Comparison of ENCODE assay signal across 9 cellular contexts in the genomic region with DNA sequence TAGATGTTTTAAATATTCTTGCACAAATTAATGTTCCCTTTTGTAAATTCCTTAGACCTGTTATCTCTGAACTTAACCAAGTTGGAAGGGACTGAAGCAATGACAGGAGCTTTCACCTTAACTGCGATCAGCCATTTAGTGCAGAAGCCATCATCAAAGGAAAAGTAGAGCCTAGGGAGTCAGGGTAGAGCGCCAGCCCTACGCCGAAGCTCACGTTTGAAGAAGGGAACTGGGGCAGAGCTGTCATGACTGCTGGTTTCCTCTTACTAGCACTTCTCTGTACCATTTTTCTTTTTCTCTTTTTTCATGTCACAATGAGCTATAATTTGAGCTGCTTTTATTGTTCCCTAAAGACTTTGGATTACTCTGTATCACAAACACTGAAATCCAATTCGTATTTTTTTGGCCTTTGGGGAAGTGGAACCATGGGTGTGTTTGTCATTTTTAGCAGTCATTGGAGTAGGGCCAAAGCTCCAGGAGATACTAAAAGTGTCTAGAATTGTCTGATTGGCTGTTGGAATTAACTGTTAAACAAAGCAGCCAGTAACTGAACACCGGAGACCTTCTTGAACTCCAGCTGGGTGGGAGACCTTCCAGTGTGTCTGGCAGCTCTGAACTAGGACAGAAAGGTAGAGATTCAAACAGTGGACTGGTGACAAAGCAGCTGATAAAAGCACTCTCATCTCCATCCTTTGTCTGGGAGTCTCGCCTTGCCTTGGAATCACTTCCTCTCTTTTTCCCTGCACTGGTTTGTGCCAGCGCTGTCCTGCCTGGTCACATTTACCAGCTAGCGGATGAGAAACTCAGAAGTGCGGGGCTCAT. TPM values are rescaled to one million over a fixed set of nuclear protein-coding genes. Genes with fewer than 3 reads are reported as not detected.
A peak's percentile ranks its signal among the peaks of the same experiment; 100 is the strongest.
DNase-seq lines count a peak whose midpoint lies in the region; ATAC-seq lines count a peak whose summit lies in the region.
"Had no signal": no experiment of that assay in that cellular context is flagged by ENCODE, and none has a peak within 500 bp of the region (broad histone marks: within the 10 kb centered on the region; RNA-seq: fewer than 3 reads in every experiment).

No MANE protein-coding gene starts in this region.

- peaks cover 55% of the 10 kb centered on the region for H3K4me1 Mint-ChIP-seq in activated CD4-positive, alpha-beta memory T cell treated with anti-CD3 and anti-CD28 coated beads for 36 hours (ENCODE audit: low read depth)
- peaks cover 41% of the 10 kb centered on the region for H3K4me1 Mint-ChIP-seq in activated CD4-positive, alpha-beta memory T cell treated with anti-CD3 and anti-CD28 coated beads, Interleukin-2, amount 10 ng/mL, durations not matched to agents 7 days and 5 days

- H3K27ac ChIP-seq in stomach smooth muscle (ENCODE audit: low read length): no peak overlapping the region
- H3K27ac ChIP-seq: vagina had no signal

- H3K4me3 Mint-ChIP-seq in activated CD4-positive, alpha-beta memory T cell treated with anti-CD3 and anti-CD28 coated beads for 36 hours: no peak overlapping the region
- no peak overlapping the region for H3K4me3 Mint-ChIP-seq in activated CD4-positive, alpha-beta memory T cell treated with anti-CD3 and anti-CD28 coated beads, Interleukin-2, amount 10 ng/mL, durations not matched to agents 7 days and 5 days

- peaks cover under 1% of the 10 kb centered on the region for H3K9me3 Mint-ChIP-seq in activated CD4-positive, alpha-beta memory T cell treated with anti-CD3 and anti-CD28 coated beads for 36 hours
- peaks cover 6% of the 10 kb centered on the region for H3K9me3 Mint-ChIP-seq in activated CD4-positive, alpha-beta memory T cell treated with anti-CD3 and anti-CD28 coated beads, Interleukin-2, amount 10 ng/mL, durations not matched to agents 7 days and 5 days

- CTCF ChIA-PET in activated CD4-positive, alpha-beta memory T cell treated with anti-CD3 and anti-CD28 coated beads for 36 hours (lab: Charles Lee): interaction anchor here (0.7 to 2.0 kb wide), 6 partner anchors 9 to 383 kb away, joined by 3 to 7 read pairs (median 4); partner anchors contain the start of genes MPHOSPH9, MTRFR and OGFOD2
- CTCF ChIA-PET in activated CD4-positive, alpha-beta memory T cell treated with anti-CD3 and anti-CD28 coated beads, Interleukin-2, amount 10 ng/mL, durations not matched to agents 7 days and 5 days (lab: Charles Lee): interaction anchor here (1.0 to 1.9 kb wide), 4 partner anchors 10 to 167 kb away, joined by 3 to 6 read pairs (median 5); partner anchors contain the start of genes MPHOSPH9 and MTRFR

- H3K4me3 ChIP-seq in stomach smooth muscle (ENCODE audit: low read length in 2 of 2): no peak overlapping the region
- H3K4me3 ChIP-seq: vagina had no signal

- DNase-seq in activated CD4-positive, alpha-beta memory T cell treated with anti-CD3 and anti-CD28 coated beads for 36 hours: no peak
- DNase-seq in activated CD4-positive, alpha-beta memory T cell treated with anti-CD3 and anti-CD28 coated beads, Interleukin-2, amount 10 ng/mL, durations not matched to agents 7 days and 5 days: no peak
- DNase-seq in RPMI8226 (peak; percentile 39), left ventricle myocardium superior (no peak), midbrain (lab: John Stamatoyannopoulos, UW) (no peak)
- DNase-seq in activated effector memory CD4-positive, alpha-beta T cell treated with anti-CD3 and anti-CD28 coated beads, Interleukin-2, amount 50 U/mL, for 16 hours: no peak
- no peak for DNase-seq in stimulated activated CD4-positive, alpha-beta T cell treated with anti-CD3 and anti-CD28 coated beads, Interleukin-15, amount 100 ng/mL, for 24 hours

- peaks cover 31% of the 10 kb centered on the region for H3K36me3 Mint-ChIP-seq in activated CD4-positive, alpha-beta memory T cell treated with anti-CD3 and anti-CD28 coated beads for 36 hours
- H3K36me3 Mint-ChIP-seq in activated CD4-positive, alpha-beta memory T cell treated with anti-CD3 and anti-CD28 coated beads, Interleukin-2, amount 10 ng/mL, durations not matched to agents 7 days and 5 days (ENCODE audit: low read depth): peaks cover 48% of the 10 kb centered on the region

- no peaks in the 10 kb centered on the region for H3K27me3 Mint-ChIP-seq in activated CD4-positive, alpha-beta memory T cell treated with anti-CD3 and anti-CD28 coated beads for 36 hours
- no peaks in the 10 kb centered on the region for H3K27me3 Mint-ChIP-seq in activated CD4-positive, alpha-beta memory T cell treated with anti-CD3 and anti-CD28 coated beads, Interleukin-2, amount 10 ng/mL, durations not matched to agents 7 days and 5 days

- H3K4me1 ChIP-seq in stomach smooth muscle (ENCODE audit: control insufficient read depth, insufficient read depth, low read length): peaks cover 4% of the 10 kb centered on the region

- intact Hi-C loops in activated CD4-positive, alpha-beta memory T cell treated with anti-CD3 and anti-CD28 coated beads for 36 hours (cut with micrococcal nuclease): no loop called here
- intact Hi-C loops in left ventricle myocardium superior (cut with micrococcal nuclease): no loop called here

- peaks cover 0 to 2% of the 10 kb centered on the region in 2 donors for H3K36me3 ChIP-seq in stomach smooth muscle (ENCODE audit: control insufficient read depth in 2 of 2, insufficient read depth in 2 of 2, low read length in 2 of 2)
- H3K36me3 ChIP-seq: vagina had no signal

- H3K27ac Mint-ChIP-seq in activated CD4-positive, alpha-beta memory T cell treated with anti-CD3 and anti-CD28 coated beads for 36 hours: peak overlapping the region; percentile 57
- H3K27ac Mint-ChIP-seq in activated CD4-positive, alpha-beta memory T cell treated with anti-CD3 and anti-CD28 coated beads, Interleukin-2, amount 10 ng/mL, durations not matched to agents 7 days and 5 days: no peak overlapping the region

- POLR2A ChIA-PET in activated CD4-positive, alpha-beta memory T cell treated with anti-CD3 and anti-CD28 coated beads for 36 hours (lab: Charles Lee): interaction anchor here (1.1 to 1.7 kb wide), 2 partner anchors 9 to 166 kb away, joined by 3 to 7 read pairs; partner anchors contain the start of genes MPHOSPH9 and MTRFR
- POLR2A ChIA-PET in activated CD4-positive, alpha-beta memory T cell treated with anti-CD3 and anti-CD28 coated beads, Interleukin-2, amount 10 ng/mL, durations not matched to agents 7 days and 5 days (lab: Charles Lee): interaction anchor here (0.6 to 4.9 kb wide), 3 partner anchors 10 to 414 kb away, joined by 3 to 37 read pairs (median 3); partner anchors contain the start of genes MPHOSPH9, MTRFR and OGFOD2

- peak; percentile 75 for ATAC-seq in left ventricle myocardium superior

- peak overlapping the region; percentile 13 to 29 for H3K9ac ChIP-seq in stomach smooth muscle (ENCODE audit: low read length in 2 of 2)

- no peaks in the 10 kb centered on the region for H3K27me3 ChIP-seq in stomach smooth muscle (ENCODE audit: control insufficient read depth in 1 of 2, insufficient read depth in 2 of 2, low read length in 2 of 2)
- H3K27me3 ChIP-seq: vagina had no signal

- no peaks in the 10 kb centered on the region for H3K9me3 ChIP-seq in stomach smooth muscle (ENCODE audit: control insufficient read depth in 2 of 2, low read length in 2 of 2)
- H3K9me3 ChIP-seq: vagina had no signal

RNA-seq across cellular contexts. Expression of gene MTRFR, which starts 9.1 kb away (rescaled TPM):
- 10 to 100 TPM; 28.4 to 28.8 TPM for total RNA-seq in activated CD4-positive, alpha-beta memory T cell treated with anti-CD3 and anti-CD28 coated beads for 36 hours
- 10 to 100 TPM; 29.9 to 30.0 TPM for total RNA-seq in activated CD4-positive, alpha-beta memory T cell treated with anti-CD3 and anti-CD28 coated beads, Interleukin-2, amount 10 ng/mL, durations not matched to agents 7 days and 5 days
- total RNA-seq in left ventricle myocardium superior: 9.6 TPM

RNA-seq across cellular contexts. Expression of gene MPHOSPH9, which starts 9.4 kb away (rescaled TPM):
- total RNA-seq in activated CD4-positive, alpha-beta memory T cell treated with anti-CD3 and anti-CD28 coated beads for 36 hours: 10 to 100 TPM; 88.8 to 97.6 TPM
- 100 to 1,000 TPM; 113 to 116 TPM for total RNA-seq in activated CD4-positive, alpha-beta memory T cell treated with anti-CD3 and anti-CD28 coated beads, Interleukin-2, amount 10 ng/mL, durations not matched to agents 7 days and 5 days
- 27.7 TPM for total RNA-seq in left ventricle myocardium superior

RNA-seq across cellular contexts. Expression of gene CDK2AP1, which starts 29.4 kb away (rescaled TPM):
- 10 to 100 TPM; 40.1 to 42.5 TPM for total RNA-seq in activated CD4-positive, alpha-beta memory T cell treated with anti-CD3 and anti-CD28 coated beads for 36 hours
- total RNA-seq in activated CD4-positive, alpha-beta memory T cell treated with anti-CD3 and anti-CD28 coated beads, Interleukin-2, amount 10 ng/mL, durations not matched to agents 7 days and 5 days: 10 to 100 TPM; 20.5 to 21.6 TPM
- 73.1 TPM for total RNA-seq in left ventricle myocardium superior
